In genomic region chr5:174428895-174429294, GRCh38 we compare ENCODE assay signal across 18 cellular contexts.
"Had no signal": no experiment of that assay in that cellular context is flagged by ENCODE, and none has a peak within 500 bp of the region (broad histone marks: within the 10 kb centered on the region; RNA-seq: fewer than 3 reads in every experiment).

No MANE protein-coding gene starts in this region.

- H3K4me3 Mint-ChIP-seq: T-cell had no signal

- H3K9me3 ChIP-seq: SJSA1 had no signal

- H3K36me3 Mint-ChIP-seq: T-cell had no signal

- H3K27ac Mint-ChIP-seq: T-cell had no signal

- DNase-seq: Karpas-422, KG1, MM.1S, NCI-H1092 treated with DMSO at 0.1 percent for 48 hours, NCI-H1436, NCI-H1930, NCI-H2081, NCI-H2107, NCI-H2227 treated with DMSO at 0.1 percent for 48 hours, NCI-H524, NCI-H526 treated with DMSO at 0.1 percent for 48 hours, NCI-H748 treated with DMSO at 0.1 percent for 48 hours, Right ventricle myocardium superior, RPMI8226, SIG-M5, T-cell had no signal

- H3K27me3 ChIP-seq: SJSA1 had no signal

- H3K36me3 ChIP-seq: SJSA1 had no signal

- H3K27ac ChIP-seq: SJSA1, SK-N-MC had no signal

- H3K4me3 ChIP-seq: SJSA1, SK-N-MC had no signal

- H3K4me1 ChIP-seq: SJSA1 had no signal
